Comparison of ENCODE assay signal across 8 cellular contexts in the genomic region with DNA sequence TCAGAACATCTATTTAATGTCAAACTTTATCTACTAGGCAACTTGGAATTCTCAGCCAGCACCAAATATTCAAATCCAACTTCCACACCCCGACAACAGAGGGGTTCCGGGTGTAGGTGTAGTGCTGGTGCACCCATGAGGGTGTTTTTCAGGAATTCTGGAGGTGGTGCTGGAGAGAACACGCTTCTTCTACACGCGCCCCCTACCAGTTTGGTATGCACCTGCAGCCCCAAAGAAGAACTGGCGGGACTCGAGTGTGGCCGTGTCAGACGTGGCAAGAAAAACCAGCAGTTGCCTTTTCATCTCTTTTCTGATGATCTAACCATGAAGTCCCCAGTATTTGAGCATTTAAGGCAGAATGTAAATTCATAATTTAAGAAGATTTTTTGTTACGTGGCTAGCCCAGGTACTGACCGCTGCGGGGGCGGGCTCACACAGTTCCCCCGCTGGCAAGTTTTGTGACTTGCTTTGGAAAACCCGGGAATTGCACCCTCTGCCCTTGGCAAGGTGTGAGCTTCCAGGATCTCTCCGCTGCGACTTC. TPM values are rescaled to one million over a fixed set of nuclear protein-coding genes. Genes with fewer than 3 reads are reported as not detected.
A peak's percentile ranks its signal among the peaks of the same experiment; 100 is the strongest.
DNase-seq lines count a peak whose midpoint lies in the region; ATAC-seq and TF ChIP-seq lines count a peak whose summit lies in the region.

No MANE protein-coding gene starts in this region.

- H3K4me2 ChIP-seq in Loucy (ENCODE audit: low read depth, low read length, poor library complexity, severe bottlenecking), result peak overlapping the region; percentile 99

- no peaks in the 10 kb centered on the region for H3F3A ChIP-seq in Loucy (ENCODE audit: low read depth)

- TF ChIP-seq CTCF in Loucy (conservative IDR thresholded peaks at IDR 0.05; ENCODE audit: low read length) (peak; percentile 87), osteocyte (IDR thresholded peaks at IDR 0.05) (peak; percentile 59), vagina (IDR thresholded peaks at IDR 0.05) (peak in 1 of 3 experiments; percentile 41)

- no peaks in the 10 kb centered on the region for H3K9me2 ChIP-seq in Loucy (replicated peaks; ENCODE audit: low read depth, low read length)

- H3K4me1 ChIP-seq in Loucy (ENCODE audit: insufficient read depth, low read length, poor library complexity, severe bottlenecking) (peaks cover 4% of the 10 kb centered on the region), vagina (peaks cover 12% of the 10 kb centered on the region)

- H3K4me1 Mint-ChIP-seq in osteocyte (ENCODE audit: unreplicated experiment), result peaks cover 10% of the 10 kb centered on the region

- DNase-seq in Daoy (ENCODE audit: low read depth), result peak; percentile 87
- DNase-seq in H7, result peak; percentile 80
- DNase-seq in SHP77 (lab: John Stamatoyannopoulos, UW), result peak; percentile 53 to 69
- DNase-seq in activated naive CD4-positive, alpha-beta T cell treated with anti-CD3 and anti-CD28 coated beads, Interleukin-2, amount 50 U/mL, for 16 hours, result peak; percentile 53
- peak; percentile 70 for DNase-seq in Right ventricle myocardium superior
- DNase-seq in osteocyte (ENCODE audit: extremely low spot score, unreplicated experiment), result no peak
- DNase-seq in vagina (ENCODE audit: extremely low spot score in 2 of 2), result no peak

- no peaks in the 10 kb centered on the region for H3K36me3 Mint-ChIP-seq in osteocyte (ENCODE audit: unreplicated experiment)

- intact Hi-C loops in Right ventricle myocardium superior (cut with DNase I), result loop anchor here (10.0 kb wide), 1 partner anchor 118 kb away; the partner anchor contains the start of gene RWDD3
- intact Hi-C loops in vagina (cut with DNase I), result no loop called here

- peaks cover 19% of the 10 kb centered on the region for H3K27me3 ChIP-seq in H7 (ENCODE audit: control insufficient read depth, insufficient read depth, low read length)
- peaks cover 45% of the 10 kb centered on the region for H3K27me3 ChIP-seq in Loucy (ENCODE audit: insufficient read depth, low read length, poor library complexity, severe bottlenecking)
- H3K27me3 ChIP-seq in vagina, result no peaks in the 10 kb centered on the region

- H3K9me3 ChIP-seq in Loucy (ENCODE audit: insufficient read depth, low read depth, low read length) (no peaks in the 10 kb centered on the region), vagina (no peaks in the 10 kb centered on the region)

- peak overlapping the region; percentile 58 for H3K9ac ChIP-seq in Loucy (ENCODE audit: low read depth, low read length, poor library complexity, severe bottlenecking)

- H3K36me3 ChIP-seq in H7 (replicated peaks; ENCODE audit: control insufficient read depth, insufficient read depth, low read length) (no peaks in the 10 kb centered on the region), Loucy (ENCODE audit: insufficient read depth, low read length) (no peaks in the 10 kb centered on the region), vagina (no peaks in the 10 kb centered on the region)

- no peaks in the 10 kb centered on the region for H3K9me3 Mint-ChIP-seq in osteocyte (ENCODE audit: unreplicated experiment)

- H3K27me3 Mint-ChIP-seq in osteocyte (ENCODE audit: unreplicated experiment), result peaks cover 66% of the 10 kb centered on the region

- H3K79me2 ChIP-seq in Loucy (ENCODE audit: insufficient read depth, low read length), result no peaks in the 10 kb centered on the region

- H4K20me1 ChIP-seq in Loucy (ENCODE audit: insufficient read depth, low read length, poor library complexity, severe bottlenecking), result no peaks in the 10 kb centered on the region

- ATAC-seq in Right ventricle myocardium superior (ENCODE audit: poor library complexity), result peak; percentile 83

- H2AFZ ChIP-seq in Loucy (ENCODE audit: low read length), result peak overlapping the region; percentile 97

- peak overlapping the region; percentile 26 for H3K27ac ChIP-seq in vagina

- no peak overlapping the region for H3K27ac Mint-ChIP-seq in osteocyte (ENCODE audit: unreplicated experiment)

- H3K4me3 ChIP-seq in H7 (ENCODE audit: insufficient read depth, low read depth, low read length) (peak overlapping the region; percentile 78), Loucy (ENCODE audit: low read length, poor library complexity, severe bottlenecking) (peak overlapping the region; percentile 87), vagina (peak overlapping the region; percentile 61 to 77)

- H3K4me3 Mint-ChIP-seq in osteocyte (ENCODE audit: unreplicated experiment), result peak overlapping the region; percentile 75

- no peak for TF ChIP-seq POLR2A in vagina (IDR thresholded peaks at IDR 0.05)

RNA-seq across cellular contexts. Expression of gene TLCD4, which starts 0.4 kb away (rescaled TPM):
- total RNA-seq in Daoy (2014; rRNA removed; shearing (Covaris generic)), result 5.7 and 7.6 TPM in 2 replicates
- total RNA-seq in H7 (2014; rRNA removed; shearing (Covaris generic)), result 2.5 and 3.3 TPM in 2 replicates
- total RNA-seq in Right ventricle myocardium superior (47.7 TPM), osteocyte (0.43 and 0.57 TPM in 2 replicates), vagina (4.4 TPM)

RNA-seq across cellular contexts. Expression of gene ALG14, which starts 44.0 kb away (rescaled TPM):
- 2.8 and 3.1 TPM in 2 replicates for total RNA-seq in Daoy (2014; rRNA removed; shearing (Covaris generic))
- total RNA-seq in H7 (2014; rRNA removed; shearing (Covaris generic)), result 0.67 and 0.73 TPM in 2 replicates
- total RNA-seq in Right ventricle myocardium superior (2.9 TPM), osteocyte (5.5 and 6.0 TPM in 2 replicates), vagina (0.74 TPM)

Comparison
In these comparisons a context has a peak if more than half of its experiments do, and no peak if none do; other contexts are left out.
1. DNase-seq: peak in Daoy (single experiment), H7 (single experiment), SHP77 (2 of 2), activated naive CD4-positive, alpha-beta T cell treated with anti-CD3 and anti-CD28 coated beads, Interleukin-2, amount 50 U/mL, for 16 hours (single experiment) and Right ventricle myocardium superior (single experiment); none in osteocyte (single experiment) and vagina (0 of 2).
2. Peak in every context shown above with its lines, with median percentiles within 50 percentile points of each other: H3K4me3 ChIP-seq.